ENCODE assay signal across 8 cellular contexts in the genomic region with DNA sequence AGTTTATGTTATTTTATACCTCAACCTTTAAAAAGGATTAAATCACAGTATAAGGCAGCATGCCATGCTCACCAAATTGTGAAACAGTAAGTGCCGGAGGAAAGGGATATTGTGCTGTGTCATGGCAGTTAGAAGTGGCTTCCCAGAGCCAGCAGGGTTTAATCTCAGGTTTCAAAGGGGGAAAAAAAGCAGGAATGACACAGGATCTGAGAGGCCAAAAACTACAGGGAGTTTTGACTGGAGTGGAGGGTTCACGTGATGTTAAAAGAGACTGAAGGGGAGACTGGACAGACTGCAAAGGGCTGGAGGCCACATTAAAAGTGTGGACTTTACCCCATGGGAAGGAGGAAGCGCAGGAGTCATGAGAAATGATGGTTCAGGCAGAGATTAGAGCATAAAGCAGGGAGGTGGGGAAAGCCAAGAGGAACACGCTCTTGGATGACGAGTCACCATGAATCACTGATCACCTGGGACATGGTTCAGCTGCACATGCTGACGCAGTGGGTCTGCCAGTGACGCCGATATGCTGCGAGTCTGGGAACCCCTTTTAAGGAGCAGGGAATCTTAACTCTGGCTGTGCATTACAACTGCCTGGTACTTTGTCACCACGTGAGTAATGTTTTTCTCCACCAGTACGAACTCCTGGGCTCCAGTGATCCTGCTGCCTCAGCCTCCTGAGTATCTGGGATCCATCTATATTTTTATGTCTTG. TPM values are rescaled to one million over a fixed set of nuclear protein-coding genes. Genes with fewer than 3 reads are reported as not detected.
DNase-seq lines count a peak whose midpoint lies in the region; ATAC-seq and TF ChIP-seq lines count a peak whose summit lies in the region.

No MANE protein-coding gene starts in this region.

- H3K9me3 ChIP-seq in lung (ENCODE audit: control insufficient read depth in 2 of 2, insufficient read depth in 1 of 2, low read length in 1 of 2) = no peaks in the 10 kb centered on the region

- ATAC-seq in lung (ENCODE audit: insufficient read depth, low FRiP score) (peak; percentile 50), HG03108 (IDR thresholded peaks at IDR 0.05; ENCODE audit: unreplicated experiment) (no peak)

- no peak for TF ChIP-seq CTCF in lung (IDR thresholded peaks at IDR 0.05; ENCODE audit: control extremely low read depth, extremely low read depth)

- no peaks in the 10 kb centered on the region for H3K36me3 ChIP-seq in lung (ENCODE audit: control insufficient read depth in 2 of 2, insufficient read depth in 2 of 2, low read length in 2 of 2)

- no peaks in the 10 kb centered on the region for H3K27me3 ChIP-seq in lung (ENCODE audit: control insufficient read depth, insufficient read depth)

- H3K4me3 ChIP-seq in lung = no peak overlapping the region

- H3K27ac ChIP-seq in lung (ENCODE audit: low read depth in 1 of 2, low read length in 1 of 2) = peak overlapping the region; percentile 40 to 85

- 48 to 51% methylated on average over 11 of the region's 11 CpGs for WGBS in lung, 2 donors

- peak; percentile 83 for DNase-seq in DMS 273 (lab: John Stamatoyannopoulos, UW; ENCODE audit: unreplicated experiment)
- DNase-seq in NCI-H2171 treated with DMSO at 0.1 percent for 48 hours (lab: John Stamatoyannopoulos, UW) = peak; percentile 93
- peak; percentile 96 for DNase-seq in dermis blood vessel endothelial cell
- no peak for DNase-seq in lung (ENCODE audit: low spot score)
- peak; percentile 48 for DNase-seq in ureter (ENCODE audit: low spot score)
- DNase-seq in activated CD4-positive, CD25-positive, alpha-beta regulatory T cell (lab: John Stamatoyannopoulos, UW) = no peak
- DNase-seq in KG1 (lab: John Stamatoyannopoulos, UW) = no peak

- H3K4me1 ChIP-seq in lung (ENCODE audit: control insufficient read depth in 2 of 2, insufficient read depth in 2 of 2, low read length in 2 of 2) = peaks cover 3 to 14% of the 10 kb centered on the region in 2 donors

RNA-seq across cellular contexts. Expression of a gene that starts 6.1 kb away (rescaled TPM):
- total RNA-seq in dermis blood vessel endothelial cell = 71.8 and 89.3 TPM in 2 replicates
- 10 to 100 TPM; 36.0 to 56.2 TPM for total RNA-seq in lung
- polyA plus RNA-seq in lung = 10 to 100 TPM; 34.6 to 44.6 TPM
- 39.2 TPM for total RNA-seq in ureter

RNA-seq across cellular contexts. Expression of a gene that starts 50.8 kb away (rescaled TPM):
- total RNA-seq in dermis blood vessel endothelial cell = 14.6 and 15.6 TPM in 2 replicates
- total RNA-seq in lung = 10 to 100 TPM; 41.3 to 71.4 TPM
- 10 to 100 TPM; 41.3 to 46.7 TPM for polyA plus RNA-seq in lung
- 49.2 TPM for total RNA-seq in ureter

Comparison
In these comparisons a context has a peak if more than half of its experiments do, and no peak if none do; other contexts are left out.
1. DNase-seq: peak in DMS 273 (single experiment), NCI-H2171 treated with DMSO at 0.1 percent for 48 hours (single experiment), dermis blood vessel endothelial cell (single experiment) and ureter (single experiment); none in lung (single experiment), activated CD4-positive, CD25-positive, alpha-beta regulatory T cell (0 of 4) and KG1 (single experiment).